ENCODE assay signal across 8 cellular contexts in the genomic region with DNA sequence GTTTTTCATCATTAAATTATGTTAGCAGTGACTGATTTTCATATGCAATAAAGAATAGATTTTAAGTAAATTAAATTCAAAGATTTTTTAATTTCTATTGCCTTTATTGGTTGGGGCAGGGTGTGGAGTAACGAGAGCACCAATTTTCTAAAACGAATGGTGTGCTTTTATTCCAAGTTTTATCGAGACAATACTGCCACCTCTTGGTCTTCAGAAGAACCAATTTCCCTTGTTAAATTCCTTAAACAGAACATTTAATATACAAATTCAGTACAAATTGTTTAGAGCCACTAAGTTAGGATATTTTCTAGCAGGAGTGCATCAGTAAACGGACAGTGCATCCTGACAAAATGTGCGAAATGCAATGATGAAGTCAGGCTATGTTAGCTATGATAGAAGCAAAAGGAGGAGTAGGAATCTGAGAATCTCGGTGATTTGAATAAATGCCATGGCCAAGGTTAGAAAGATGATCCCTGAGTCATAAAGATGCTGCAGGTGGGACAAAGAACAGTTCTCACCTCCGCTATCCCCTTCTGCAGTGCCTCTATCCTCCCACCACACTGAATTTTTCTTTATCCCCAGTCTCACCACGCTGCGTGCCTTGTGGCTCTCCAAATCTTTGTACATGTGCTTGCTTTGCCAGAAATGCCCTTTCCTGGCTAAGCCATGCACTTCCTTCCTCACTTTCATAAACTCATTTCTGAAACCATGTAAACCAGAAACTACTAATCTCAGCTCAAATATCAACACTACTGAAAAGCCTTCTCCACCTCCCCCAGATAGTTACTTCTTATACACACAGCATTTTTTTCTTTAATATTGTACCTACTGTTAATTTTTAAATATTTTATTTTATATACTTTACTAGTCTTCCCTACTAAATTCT. TPM values are rescaled to one million over a fixed set of nuclear protein-coding genes. Genes with fewer than 3 reads are reported as not detected.
A peak's percentile ranks its signal among the peaks of the same experiment; 100 is the strongest.
DNase-seq lines count a peak whose midpoint lies in the region; ATAC-seq, FAIRE-seq and TF ChIP-seq lines count a peak whose summit lies in the region.

No MANE protein-coding gene starts in this region.

- no peaks in the 10 kb centered on the region for H3K9me3 ChIP-seq in A549

- H3K4me2 ChIP-seq in A549 = no peak overlapping the region

- TF ChIP-seq RAD21 in A549 (conservative IDR thresholded peaks at IDR 0.05 in 1 of 2, IDR thresholded peaks at IDR 0.05 in 1 of 2) = peak; percentile 83 to 87

- CTCF ChIA-PET in A549 (lab: Yijun Ruan, JAX) = interaction anchor here (0.8 to 6.4 kb wide), 26 partner anchors 9 to 440 kb away, joined by 3 to 83 read pairs (median 4); partner anchors contain the start of gene CYREN

- no peak for TF ChIP-seq POLR2A in A549 (IDR thresholded peaks at IDR 0.05; ENCODE audit: low read length)

- H3K4me3 ChIP-seq in A549 (no peak overlapping the region), GM12864 (ENCODE audit: low read depth, low read length) (no peak overlapping the region)

- peak in 1 of 2 experiments; percentile 66; a peak in 2 of 6 replicates for ATAC-seq in A549
- ATAC-seq in activated CD4-positive, CD25-positive, alpha-beta regulatory T cell treated with anti-CD3 and anti-CD28 coated beads, Interleukin-2, amount 50 U/mL, for 24 hours = no peak
- no peak for ATAC-seq in GM18519 (IDR thresholded peaks at IDR 0.05; ENCODE audit: low FRiP score, unreplicated experiment)

- H3K27ac ChIP-seq in A549 = no peak overlapping the region; a peak in 1 of 6 replicates

- DNase-seq in A549 (ENCODE audit: low read depth in 1 of 2, low spot score in 1 of 2) (peak; percentile 22 to 51), GM12864 (ENCODE audit: low read depth) (no peak), NCI-H345 treated with DMSO at 0.1 percent for 48 hours (lab: John Stamatoyannopoulos, UW; ENCODE audit: unreplicated experiment) (peak; percentile 45), dermis blood vessel endothelial cell (peak; percentile 61), myocyte (ENCODE audit: low read depth) (peak; percentile 47), cortex of kidney (lab: John Stamatoyannopoulos, UW) (no peak)

- TF ChIP-seq CTCF in A549 (IDR thresholded peaks at IDR 0.05) (peak; percentile 86), GM12864 (IDR thresholded peaks at IDR 0.05; ENCODE audit: low read depth, low read length, missing control alignments) (peak; percentile 45)

- no peak for TF ChIP-seq EP300 in A549 (IDR thresholded peaks at IDR 0.05)

- WGBS in A549 (ENCODE audit: missing lambda C conversion rate) = 40% methylated on average over 9 of the region's 9 CpGs

- H3K4me1 ChIP-seq in A549 = no peaks in the 10 kb centered on the region

- POLR2A ChIA-PET in A549 (lab: Yijun Ruan, JAX) = no interaction called here

- FAIRE-seq in A549 (lab: Jason Lieb, UNC) = peak; percentile 7

TF ChIP-seq in A549, 52 proteins besides CTCF, POLR2A, EP300 and RAD21:
- TF ChIP-seq RNF2 (IDR thresholded peaks at IDR 0.05; ENCODE audit: borderline replicate concordance, low read depth) (no peak), NFE2L2 (conservative IDR thresholded peaks at IDR 0.05; ENCODE audit: low read length) (no peak), FOSB (CRISPR knock-in tag; IDR thresholded peaks at IDR 0.05) (no peak), HOXB5 (CRISPR knock-in tag; IDR thresholded peaks at IDR 0.05) (no peak), SMC3 (IDR thresholded peaks at IDR 0.05) (peak; percentile 84)

RNA-seq across cellular contexts. Expression of gene AGBL3, which starts 31.9 kb away (rescaled TPM):
- 4.2 and 4.3 TPM in 2 replicates for polyA plus RNA-seq in A549 (2011; rRNA removed)
- 1.4 and 1.5 TPM in 2 replicates for polyA plus RNA-seq in A549 (2012; cell fraction: cytosol; rRNA removed)
- 0.52 and 0.84 TPM in 2 replicates for polyA plus RNA-seq in A549 (2012; cell fraction: nucleus; rRNA removed)
- polyA plus RNA-seq in A549 (2017; fragmentation: RNase III; extraction: RNeasy Plus Mini Kit Qiagen cat#74134 plus additional on column Dnase treatment) = 2.2 to 3.7 TPM (median 2.7 TPM) in 3 replicates
- polyA minus RNA-seq in A549 (2011; rRNA and poly(A)+ RNA removed) = 1.2 and 1.3 TPM in 2 replicates
- 1.6 and 1.7 TPM in 2 replicates for total RNA-seq in dermis blood vessel endothelial cell
- total RNA-seq in myocyte = 2.9 and 6.5 TPM in 2 replicates
- polyA plus RNA-seq in myocyte (2012) = 0.84 TPM

Comparison
In these comparisons a context has a peak if more than half of its experiments do, and no peak if none do; other contexts are left out.
1. DNase-seq: peak in A549 (2 of 2), NCI-H345 treated with DMSO at 0.1 percent for 48 hours (single experiment), dermis blood vessel endothelial cell (single experiment) and myocyte (single experiment); none in GM12864 (single experiment) and cortex of kidney (single experiment).